In genomic region chr20:10935658-10936057, GRCh38 we compare ENCODE assay signal across 21 cellular contexts.
DNase-seq lines count a peak whose midpoint lies in the region; ATAC-seq and TF ChIP-seq lines count a peak whose summit lies in the region.
"Had no signal": no experiment of that assay in that cellular context is flagged by ENCODE, and none has a peak within 500 bp of the region (broad histone marks: within the 10 kb centered on the region; RNA-seq: fewer than 3 reads in every experiment).

No MANE protein-coding gene starts in this region.

- H3K4me3 ChIP-seq in cardiac fibroblast (replicated peaks in 1 of 2; ENCODE audit: low read depth in 2 of 2, low read length in 2 of 2) (no peak overlapping the region), thoracic aorta (no peak overlapping the region)
- H3K4me3 ChIP-seq: K562, MG63, Peyer's patch, SJSA1 had no signal

- TF ChIP-seq CTCF in cardiac fibroblast (IDR thresholded peaks at IDR 0.05; ENCODE audit: low read depth, low read length), result no peak
- no peak for TF ChIP-seq CTCF in thoracic aorta (IDR thresholded peaks at IDR 0.05)
- no peak for TF ChIP-seq CTCF in glutamatergic neuron (IDR thresholded peaks at IDR 0.05; ENCODE audit: partially characterized antibody, unreplicated experiment)

- no peak for TF ChIP-seq RAD21 in Ishikawa (IDR thresholded peaks at IDR 0.05; ENCODE audit: low read depth)

- peak; percentile 22 to 51 for DNase-seq in cardiac fibroblast (ENCODE audit: low read depth in 2 of 2)
- peak; percentile 54 for DNase-seq in foreskin melanocyte
- DNase-seq in thoracic aorta (ENCODE audit: low spot score), result no peak
- DNase-seq in glutamatergic neuron, result no peak
- no peak for DNase-seq in G401 (ENCODE audit: low spot score)
- DNase-seq in COLO668 (lab: John Stamatoyannopoulos, UW; ENCODE audit: unreplicated experiment), result no peak
- DNase-seq: AML-193; C1 segment of cervical spinal cord; CD8-positive, alpha-beta T cell; GDM1; MG63; NCI-H1417; NCI-H1694 treated with DMSO at 0.1 percent for 48 hours; NCI-H2081 treated with DMSO at 0.1 percent for 48 hours; NCI-H2171 treated with DMSO at 0.1 percent for 48 hours; NCI-H524 treated with DMSO at 0.1 percent for 48 hours; NCI-H82; Peyer's patch had no signal

- H3K4me3 Mint-ChIP-seq in glutamatergic neuron (ENCODE audit: unreplicated experiment), result no peak overlapping the region
- H3K4me3 Mint-ChIP-seq: CD8-positive, alpha-beta T cell had no signal

- no peaks in the 10 kb centered on the region for H3K9me3 Mint-ChIP-seq in glutamatergic neuron (ENCODE audit: unreplicated experiment)

- peak overlapping the region; percentile 12 to 53 for H3K27ac ChIP-seq in thoracic aorta
- H3K27ac ChIP-seq: Peyer's patch, SJSA1 had no signal

- H3K36me3 ChIP-seq in thoracic aorta, result no peaks in the 10 kb centered on the region
- H3K36me3 ChIP-seq: MG63, Peyer's patch, SJSA1 had no signal

- no peaks in the 10 kb centered on the region for H3K4me1 Mint-ChIP-seq in glutamatergic neuron (ENCODE audit: low read depth, unreplicated experiment)

- peaks cover 6 to 13% of the 10 kb centered on the region in 2 donors for H3K4me1 ChIP-seq in thoracic aorta (ENCODE audit: control insufficient read depth in 1 of 2, low read depth in 2 of 2)
- H3K4me1 ChIP-seq: Peyer's patch, SJSA1 had no signal

- H3K9me3 ChIP-seq in thoracic aorta, result no peaks in the 10 kb centered on the region
- H3K9me3 ChIP-seq: MG63, Peyer's patch, SJSA1 had no signal

- H3K27me3 Mint-ChIP-seq in glutamatergic neuron (ENCODE audit: unreplicated experiment), result peaks cover 4% of the 10 kb centered on the region

- TF ChIP-seq EP300 in Ishikawa (IDR thresholded peaks at IDR 0.05; ENCODE audit: borderline replicate concordance), result peak; percentile 20; the same call in 1 of the 2 replicates

- no peak overlapping the region for H3K27ac Mint-ChIP-seq in glutamatergic neuron (ENCODE audit: unreplicated experiment)
- H3K27ac Mint-ChIP-seq: CD8-positive, alpha-beta T cell had no signal

- H3K36me3 Mint-ChIP-seq in glutamatergic neuron (ENCODE audit: unreplicated experiment), result no peaks in the 10 kb centered on the region
- H3K36me3 Mint-ChIP-seq: CD8-positive, alpha-beta T cell had no signal

- H3K27me3 ChIP-seq in thoracic aorta (replicated peaks; ENCODE audit: insufficient read depth), result no peaks in the 10 kb centered on the region
- H3K27me3 ChIP-seq: MG63, Peyer's patch, SJSA1 had no signal

- ATAC-seq in thoracic aorta (ENCODE audit: insufficient number of reproducible peaks, low FRiP score, low read depth), result no peak
- ATAC-seq: CD8-positive, alpha-beta T cell; K562 had no signal

- in situ Hi-C loops in G401 (cut with HindIII; ENCODE audit: low sequenced_read_pairs), result no loop called here

TF ChIP-seq in Ishikawa, 13 proteins besides CTCF, POLR2A, EP300 and RAD21:
- TF ChIP-seq, protein P1, sequence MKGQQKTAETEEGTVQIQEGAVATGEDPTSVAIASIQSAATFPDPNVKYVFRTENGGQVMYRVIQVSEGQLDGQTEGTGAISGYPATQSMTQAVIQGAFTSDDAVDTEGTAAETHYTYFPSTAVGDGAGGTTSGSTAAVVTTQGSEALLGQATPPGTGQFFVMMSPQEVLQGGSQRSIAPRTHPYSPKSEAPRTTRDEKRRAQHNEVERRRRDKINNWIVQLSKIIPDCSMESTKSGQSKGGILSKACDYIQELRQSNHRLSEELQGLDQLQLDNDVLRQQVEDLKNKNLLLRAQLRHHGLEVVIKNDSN (IDR thresholded peaks at IDR 0.05), result peak; percentile 74
- TF ChIP-seq NFIC (IDR thresholded peaks at IDR 0.05), result no peak

Comparison
In these comparisons a context has a peak if more than half of its experiments do, and no peak if none do; other contexts are left out.
1. DNase-seq: peak in cardiac fibroblast (2 of 2) and foreskin melanocyte (single experiment); none in thoracic aorta (single experiment), glutamatergic neuron (single experiment), G401 (single experiment) and COLO668 (single experiment).